22 cellular contexts compared by ENCODE assay signal in genomic region chr7:2363283-2363682, GRCh38. TPM values are rescaled to one million over a fixed set of nuclear protein-coding genes. Genes with fewer than 3 reads are reported as not detected.
DNase-seq lines count a peak whose midpoint lies in the region; ATAC-seq, FAIRE-seq and TF ChIP-seq lines count a peak whose summit lies in the region.
"Had no signal": no experiment of that assay in that cellular context is flagged by ENCODE, and none has a peak within 500 bp of the region (broad histone marks: within the 10 kb centered on the region; RNA-seq: fewer than 3 reads in every experiment).

No MANE protein-coding gene starts in this region.

- no peaks in the 10 kb centered on the region for H3K27me3 ChIP-seq in HepG2 (ENCODE audit: control insufficient read depth in 1 of 2, insufficient read depth in 2 of 2, low read length in 2 of 2)
- no peaks in the 10 kb centered on the region for H3K27me3 ChIP-seq in right lobe of liver
- no peaks in the 10 kb centered on the region for H3K27me3 ChIP-seq in osteoblast (ENCODE audit: insufficient read depth, low read length)
- H3K27me3 ChIP-seq: BLaER1 had no signal

- no peak overlapping the region for H3K4me2 ChIP-seq in HepG2 (ENCODE audit: low read depth, low read length)
- no peak overlapping the region for H3K4me2 ChIP-seq in osteoblast (ENCODE audit: insufficient read depth, low read length)
- H3K4me2 ChIP-seq: BLaER1 had no signal

- TF ChIP-seq POLR2A in HepG2 (IDR thresholded peaks at IDR 0.05; ENCODE audit: insufficient read depth in 1 of 2, low read depth in 2 of 2, low read length in 2 of 2) (no peak), right lobe of liver (IDR thresholded peaks at IDR 0.05) (no peak)

- peaks cover 12% of the 10 kb centered on the region for H3K36me3 Mint-ChIP-seq in natural killer cell treated with Interleukin-12 subunit alpha and Interleukin-12 subunit beta and Interleukin-15 and Interleukin-18, amount 100 ng/mL, for 72 hours

- H3K9me3 ChIP-seq in HepG2 (ENCODE audit: low read length) (no peaks in the 10 kb centered on the region), right lobe of liver (no peaks in the 10 kb centered on the region), osteoblast (ENCODE audit: low read depth, low read length) (no peaks in the 10 kb centered on the region)
- H3K9me3 ChIP-seq: BLaER1, Caco-2 had no signal

- H3K27ac ChIP-seq in HepG2 (ENCODE audit: extremely low read length, insufficient read depth, low read length) (no peak overlapping the region), right lobe of liver (no peak overlapping the region), osteoblast (ENCODE audit: low read depth, low read length) (no peak overlapping the region)
- H3K27ac ChIP-seq: 22Rv1, BLaER1, C4-2B, GM23248 had no signal

- POLR2A ChIA-PET in HepG2 (lab: Yijun Ruan, JAX), result no interaction called here

- TF ChIP-seq CTCF in HepG2 (CRISPR knock-in tag; IDR thresholded peaks at IDR 0.05) (no peak), right lobe of liver (IDR thresholded peaks at IDR 0.05) (no peak), osteoblast (IDR thresholded peaks at IDR 0.05; ENCODE audit: extremely low read depth, low read depth, low read length) (no peak)

- H3K9me3 Mint-ChIP-seq in natural killer cell treated with Interleukin-12 subunit alpha and Interleukin-12 subunit beta and Interleukin-15 and Interleukin-18, amount 100 ng/mL, for 72 hours, result no peaks in the 10 kb centered on the region
- H3K9me3 Mint-ChIP-seq: CD4-positive, CD25-positive, alpha-beta regulatory T cell; CD8-positive, alpha-beta T cell; H9 had no signal

- WGBS in HepG2 (ENCODE audit: low lambda C conversion rate), result 97% methylated on average over 4 of the region's 4 CpGs
- 87% methylated on average over 4 of the region's 4 CpGs for WGBS in right lobe of liver (ENCODE audit: insufficient coverage, low coverage, low lambda C conversion rate, missing lambda C conversion rate)

- H3K4me3 ChIP-seq in HepG2 (replicated peaks in 1 of 3; ENCODE audit: insufficient read depth in 1 of 3, low read depth in 2 of 3, low read length in 3 of 3) (no peak overlapping the region), right lobe of liver (no peak overlapping the region), osteoblast (ENCODE audit: insufficient read depth, low read length) (no peak overlapping the region)
- H3K4me3 ChIP-seq: BLaER1, GM23248 had no signal

- TF ChIP-seq EP300 in HepG2 (IDR thresholded peaks at IDR 0.05; ENCODE audit: low read depth in 2 of 2, low read length in 2 of 2) (no peak), HepG2 (CRISPR knock-in tag; IDR thresholded peaks at IDR 0.05; ENCODE audit: borderline replicate concordance) (no peak)

- peak overlapping the region; percentile 44 to 87 for H3K27ac Mint-ChIP-seq in natural killer cell treated with Interleukin-12 subunit alpha and Interleukin-12 subunit beta and Interleukin-15 and Interleukin-18, amount 100 ng/mL, for 72 hours
- H3K27ac Mint-ChIP-seq: B cell; CD4-positive, CD25-positive, alpha-beta regulatory T cell; CD8-positive, alpha-beta T cell had no signal

- H3K36me3 ChIP-seq in HepG2 (replicated peaks in 1 of 2; ENCODE audit: control insufficient read depth in 1 of 2, insufficient read depth in 2 of 2, low read length in 2 of 2) (peaks cover 40 to 86% of the 10 kb centered on the region in 2 experiments), right lobe of liver (peaks cover 15 to 79% (median 45%) of the 10 kb centered on the region in 4 donors), osteoblast (ENCODE audit: insufficient read depth, low read length) (peaks cover 81% of the 10 kb centered on the region)

- DNase-seq in HepG2 (ENCODE audit: low spot score), result no peak
- no peak for DNase-seq in right lobe of liver
- DNase-seq in natural killer cell treated with Interleukin-12 subunit alpha and Interleukin-12 subunit beta and Interleukin-15 and Interleukin-18, amount 100 ng/mL, for 72 hours (ENCODE audit: low spot score), result no peak
- peak; percentile 36 for DNase-seq in osteoblast (ENCODE audit: insufficient read length, low spot score, missing footprints)
- no peak for DNase-seq in activated CD8-positive, alpha-beta memory T cell treated with anti-CD3 and anti-CD28 coated beads, Interleukin-2, amount 50 U/mL, for 4 hours
- DNase-seq in stimulated activated CD4-positive, alpha-beta T cell treated with anti-CD3 and anti-CD28 coated beads, Interleukin-2, amount 100 ng/mL, for 48 hours, result no peak
- DNase-seq: Caco-2; CD4-positive, CD25-positive, alpha-beta regulatory T cell; CD8-positive, alpha-beta T cell; DMS153; DND-41; GM23248; H9 had no signal

- H2AFZ ChIP-seq in HepG2 (ENCODE audit: low read length) (no peak overlapping the region), osteoblast (ENCODE audit: low read length) (no peak overlapping the region)
- H2AFZ ChIP-seq: GM23248 had no signal

- no peak overlapping the region for H3K9ac ChIP-seq in HepG2 (ENCODE audit: insufficient read depth, low read depth, low read length)
- H3K9ac ChIP-seq: BLaER1, GM23248 had no signal

- intact Hi-C loops in HepG2 (cut with micrococcal nuclease; ENCODE audit: unreplicated experiment), result loop anchor here (5.0 kb wide), 1 partner anchor 34 kb away; no protein-coding TSS in a partner anchor
- intact Hi-C loops in right lobe of liver (cut with DNase I), result no loop called here

- peak overlapping the region; percentile 60 for H3K4me3 Mint-ChIP-seq in natural killer cell treated with Interleukin-12 subunit alpha and Interleukin-12 subunit beta and Interleukin-15 and Interleukin-18, amount 100 ng/mL, for 72 hours
- H3K4me3 Mint-ChIP-seq: B cell; CD4-positive, CD25-positive, alpha-beta regulatory T cell; CD8-positive, alpha-beta T cell; H9 had no signal

- peaks cover 24% of the 10 kb centered on the region for H4K20me1 ChIP-seq in HepG2 (ENCODE audit: insufficient read depth, low read length)
- peaks cover 37% of the 10 kb centered on the region for H4K20me1 ChIP-seq in osteoblast (ENCODE audit: insufficient read depth, low read length)

- BruUV-seq in HepG2 (replicated peaks; lab: Mats Ljungman, UMichigan), result no TSS peak

- H3K4me1 Mint-ChIP-seq in natural killer cell treated with Interleukin-12 subunit alpha and Interleukin-12 subunit beta and Interleukin-15 and Interleukin-18, amount 100 ng/mL, for 72 hours (ENCODE audit: low read depth in 2 of 2), result peaks cover 28 to 45% of the 10 kb centered on the region in 2 donors

- TF ChIP-seq RAD21 in HepG2 (CRISPR knock-in tag; IDR thresholded peaks at IDR 0.05), result no peak

- ATAC-seq in HepG2, result no peak
- no peak for ATAC-seq in right lobe of liver
- ATAC-seq in natural killer cell treated with Interleukin-12 subunit alpha and Interleukin-12 subunit beta and Interleukin-15 and Interleukin-18, amount 100 ng/mL, for 72 hours, result no peak
- no peak for ATAC-seq in GM21390 (IDR thresholded peaks at IDR 0.05; ENCODE audit: unreplicated experiment)
- ATAC-seq: CD8-positive, alpha-beta T cell; HCT116 had no signal

- FAIRE-seq in HepG2 (lab: Jason Lieb, UNC), result no peak
- FAIRE-seq: A204.1, G401.6, GM12892 had no signal

- H3K79me2 ChIP-seq in HepG2 (ENCODE audit: insufficient read depth, low read length), result peaks cover 35% of the 10 kb centered on the region
- peaks cover 66% of the 10 kb centered on the region for H3K79me2 ChIP-seq in osteoblast (ENCODE audit: insufficient read depth, low read length)

- in situ Hi-C loops in HepG2 (cut with HindIII; ENCODE audit: extremely low pct_ligation_motif_present, low pct_unique_long_range_greater_than_20kb), result no loop called here

- H3K27me3 Mint-ChIP-seq in natural killer cell treated with Interleukin-12 subunit alpha and Interleukin-12 subunit beta and Interleukin-15 and Interleukin-18, amount 100 ng/mL, for 72 hours, result no peaks in the 10 kb centered on the region
- H3K27me3 Mint-ChIP-seq: B cell; CD4-positive, CD25-positive, alpha-beta regulatory T cell had no signal

- H3K4me1 ChIP-seq in HepG2 (ENCODE audit: insufficient read depth, low read length), result peaks cover 20% of the 10 kb centered on the region
- H3K4me1 ChIP-seq in right lobe of liver, result no peaks in the 10 kb centered on the region
- no peaks in the 10 kb centered on the region for H3K4me1 ChIP-seq in osteoblast (ENCODE audit: insufficient read depth, low read length)
- H3K4me1 ChIP-seq: Caco-2 had no signal

- CTCF ChIA-PET in HepG2 (lab: Yijun Ruan, JAX; ENCODE audit: low intra/inter-chr PET ratio, low total read pairs), result no interaction called here

RNA-seq across cellular contexts. Expression of gene EIF3B, which starts 8.7 kb away (rescaled TPM):
- total RNA-seq in HepG2 (2016; rRNA removed; fragmentation: Illumina TruSeq; extraction: Trizol) (241 and 244 TPM in 2 replicates), right lobe of liver (10 to 100 TPM; 61.6 to 93.3 (median 68.3) TPM), osteoblast (151 and 176 TPM in 2 replicates)
- total RNA-seq in HepG2 (2016; cell fraction: cytosol; rRNA removed; fragmentation: Illumina TruSeq; extraction: Trizol; ENCODE audit: low read depth), result 49.6 and 52.0 TPM in 2 replicates
- 219 and 236 TPM in 2 replicates for total RNA-seq in HepG2 (2016; cell fraction: insoluble cytoplasmic fraction; rRNA removed; fragmentation: Illumina TruSeq; extraction: Trizol)
- total RNA-seq in HepG2 (2016; cell fraction: membrane; rRNA removed; fragmentation: Illumina TruSeq; extraction: Trizol), result 63.0 and 67.9 TPM in 2 replicates
- 134 and 151 TPM in 2 replicates for total RNA-seq in HepG2 (2016; cell fraction: nucleus; rRNA removed; fragmentation: Illumina TruSeq; extraction: Trizol)
- 91.2 and 92.2 TPM in 2 replicates for polyA plus RNA-seq in HepG2 (2011; rRNA removed)
- 70.3 and 78.7 TPM in 2 replicates for polyA plus RNA-seq in HepG2 (2011; cell fraction: cytosol; rRNA removed)
- polyA plus RNA-seq in HepG2 (2011; cell fraction: nucleus; rRNA removed), result 243 and 250 TPM in 2 replicates
- 151 and 176 TPM in 2 replicates for polyA plus RNA-seq in HepG2 (2012)
- polyA plus RNA-seq in HepG2 (2016; cell fraction: cytosol; fragmentation: Illumina TruSeq; extraction: Trizol; ENCODE audit: low read depth), result 11.2 and 14.3 TPM in 2 replicates
- 177 and 198 TPM in 2 replicates for polyA plus RNA-seq in HepG2 (2016; cell fraction: insoluble cytoplasmic fraction; fragmentation: Illumina TruSeq; extraction: Trizol; ENCODE audit: low read depth)
- 27.4 and 32.0 TPM in 2 replicates for polyA plus RNA-seq in HepG2 (2016; cell fraction: membrane; fragmentation: Illumina TruSeq; extraction: Trizol; ENCODE audit: low read depth)
- 244 and 264 TPM in 2 replicates for polyA plus RNA-seq in HepG2 (2016; cell fraction: nucleus; fragmentation: Illumina TruSeq; extraction: Trizol; ENCODE audit: insufficient read depth, low read depth)
- 152 and 244 TPM in 2 replicates for polyA minus RNA-seq in HepG2 (2011; rRNA and poly(A)+ RNA removed; ENCODE audit: low replicate concordance)
- 100 and 101 TPM in 2 replicates for polyA minus RNA-seq in HepG2 (2011; cell fraction: cytosol; rRNA and poly(A)+ RNA removed)
- polyA minus RNA-seq in HepG2 (2011; cell fraction: nucleus; rRNA and poly(A)+ RNA removed), result 124 and 130 TPM in 2 replicates
- 100 to 1,000 TPM; 229 to 348 TPM for total RNA-seq in natural killer cell treated with Interleukin-12 subunit alpha and Interleukin-12 subunit beta and Interleukin-15 and Interleukin-18, amount 100 ng/mL, for 72 hours

RNA-seq across cellular contexts. Expression of gene CHST12, which starts 40.1 kb away (rescaled TPM):
- total RNA-seq in HepG2 (2016; rRNA removed; fragmentation: Illumina TruSeq; extraction: Trizol) (3.7 and 6.4 TPM in 2 replicates), right lobe of liver (1 to 10 TPM; 3.0 to 7.9 (median 5.7) TPM), osteoblast (3.8 and 4.0 TPM in 2 replicates)
- 1.4 and 1.5 TPM in 2 replicates for total RNA-seq in HepG2 (2016; cell fraction: cytosol; rRNA removed; fragmentation: Illumina TruSeq; extraction: Trizol; ENCODE audit: low read depth)
- total RNA-seq in HepG2 (2016; cell fraction: insoluble cytoplasmic fraction; rRNA removed; fragmentation: Illumina TruSeq; extraction: Trizol), result 3.5 and 6.3 TPM in 2 replicates
- 3.9 and 4.8 TPM in 2 replicates for total RNA-seq in HepG2 (2016; cell fraction: membrane; rRNA removed; fragmentation: Illumina TruSeq; extraction: Trizol)
- total RNA-seq in HepG2 (2016; cell fraction: nucleus; rRNA removed; fragmentation: Illumina TruSeq; extraction: Trizol), result 5.8 and 6.9 TPM in 2 replicates
- polyA plus RNA-seq in HepG2 (2011; rRNA removed), result 15.8 and 17.0 TPM in 2 replicates
- 14.4 and 28.9 TPM in 2 replicates for polyA plus RNA-seq in HepG2 (2011; cell fraction: cytosol; rRNA removed)
- polyA plus RNA-seq in HepG2 (2011; cell fraction: nucleus; rRNA removed), result 16.3 and 21.2 TPM in 2 replicates
- polyA plus RNA-seq in HepG2 (2012), result 8.1 and 11.8 TPM in 2 replicates
- 3.3 and 4.7 TPM in 2 replicates for polyA plus RNA-seq in HepG2 (2016; cell fraction: cytosol; fragmentation: Illumina TruSeq; extraction: Trizol; ENCODE audit: low read depth)
- polyA plus RNA-seq in HepG2 (2016; cell fraction: insoluble cytoplasmic fraction; fragmentation: Illumina TruSeq; extraction: Trizol; ENCODE audit: low read depth), result 5.7 and 8.1 TPM in 2 replicates
- 5.6 and 6.2 TPM in 2 replicates for polyA plus RNA-seq in HepG2 (2016; cell fraction: membrane; fragmentation: Illumina TruSeq; extraction: Trizol; ENCODE audit: low read depth)
- polyA plus RNA-seq in HepG2 (2016; cell fraction: nucleus; fragmentation: Illumina TruSeq; extraction: Trizol; ENCODE audit: insufficient read depth, low read depth), result 21.2 and 23.6 TPM in 2 replicates
- 12.0 and 35.8 TPM in 2 replicates for polyA minus RNA-seq in HepG2 (2011; rRNA and poly(A)+ RNA removed; ENCODE audit: low replicate concordance)
- polyA minus RNA-seq in HepG2 (2011; cell fraction: cytosol; rRNA and poly(A)+ RNA removed), result 12.9 and 20.5 TPM in 2 replicates
- polyA minus RNA-seq in HepG2 (2011; cell fraction: nucleus; rRNA and poly(A)+ RNA removed), result 5.7 TPM in 2 replicates
- 10 to 100 TPM; 29.6 to 31.7 TPM for total RNA-seq in natural killer cell treated with Interleukin-12 subunit alpha and Interleukin-12 subunit beta and Interleukin-15 and Interleukin-18, amount 100 ng/mL, for 72 hours

RNA-seq across cellular contexts. Expression of gene SNX8, which starts 49.0 kb away (rescaled TPM):
- total RNA-seq in HepG2 (2016; rRNA removed; fragmentation: Illumina TruSeq; extraction: Trizol) (20.6 and 33.7 TPM in 2 replicates), right lobe of liver (10 to 100 TPM in 5 of 6 experiments, 1 to 10 TPM in 1; 9.1 to 26.2 (median 13.0) TPM), osteoblast (16.3 and 25.0 TPM in 2 replicates)
- total RNA-seq in HepG2 (2016; cell fraction: cytosol; rRNA removed; fragmentation: Illumina TruSeq; extraction: Trizol; ENCODE audit: low read depth), result 10.1 and 10.2 TPM in 2 replicates
- 22.2 and 35.3 TPM in 2 replicates for total RNA-seq in HepG2 (2016; cell fraction: insoluble cytoplasmic fraction; rRNA removed; fragmentation: Illumina TruSeq; extraction: Trizol)
- 13.0 and 13.3 TPM in 2 replicates for total RNA-seq in HepG2 (2016; cell fraction: membrane; rRNA removed; fragmentation: Illumina TruSeq; extraction: Trizol)
- total RNA-seq in HepG2 (2016; cell fraction: nucleus; rRNA removed; fragmentation: Illumina TruSeq; extraction: Trizol), result 18.8 and 19.1 TPM in 2 replicates
- 45.2 and 46.2 TPM in 2 replicates for polyA plus RNA-seq in HepG2 (2011; rRNA removed)
- 17.4 and 28.0 TPM in 2 replicates for polyA plus RNA-seq in HepG2 (2011; cell fraction: cytosol; rRNA removed)
- polyA plus RNA-seq in HepG2 (2011; cell fraction: nucleus; rRNA removed), result 34.3 and 35.3 TPM in 2 replicates
- polyA plus RNA-seq in HepG2 (2012), result 22.7 and 25.0 TPM in 2 replicates
- 8.9 and 11.6 TPM in 2 replicates for polyA plus RNA-seq in HepG2 (2016; cell fraction: cytosol; fragmentation: Illumina TruSeq; extraction: Trizol; ENCODE audit: low read depth)
- polyA plus RNA-seq in HepG2 (2016; cell fraction: insoluble cytoplasmic fraction; fragmentation: Illumina TruSeq; extraction: Trizol; ENCODE audit: low read depth), result 46.0 and 46.5 TPM in 2 replicates
- polyA plus RNA-seq in HepG2 (2016; cell fraction: membrane; fragmentation: Illumina TruSeq; extraction: Trizol; ENCODE audit: low read depth), result 14.2 and 16.9 TPM in 2 replicates
- polyA plus RNA-seq in HepG2 (2016; cell fraction: nucleus; fragmentation: Illumina TruSeq; extraction: Trizol; ENCODE audit: insufficient read depth, low read depth), result 34.2 and 34.5 TPM in 2 replicates
- 102 and 111 TPM in 2 replicates for polyA minus RNA-seq in HepG2 (2011; rRNA and poly(A)+ RNA removed; ENCODE audit: low replicate concordance)
- 18.2 and 21.3 TPM in 2 replicates for polyA minus RNA-seq in HepG2 (2011; cell fraction: cytosol; rRNA and poly(A)+ RNA removed)
- 8.0 and 15.6 TPM in 2 replicates for polyA minus RNA-seq in HepG2 (2011; cell fraction: nucleus; rRNA and poly(A)+ RNA removed)
- 10 to 100 TPM; 28.9 to 34.5 TPM for total RNA-seq in natural killer cell treated with Interleukin-12 subunit alpha and Interleukin-12 subunit beta and Interleukin-15 and Interleukin-18, amount 100 ng/mL, for 72 hours
